Comparison of ENCODE assay signal across 8 cellular contexts in the genomic region with DNA sequence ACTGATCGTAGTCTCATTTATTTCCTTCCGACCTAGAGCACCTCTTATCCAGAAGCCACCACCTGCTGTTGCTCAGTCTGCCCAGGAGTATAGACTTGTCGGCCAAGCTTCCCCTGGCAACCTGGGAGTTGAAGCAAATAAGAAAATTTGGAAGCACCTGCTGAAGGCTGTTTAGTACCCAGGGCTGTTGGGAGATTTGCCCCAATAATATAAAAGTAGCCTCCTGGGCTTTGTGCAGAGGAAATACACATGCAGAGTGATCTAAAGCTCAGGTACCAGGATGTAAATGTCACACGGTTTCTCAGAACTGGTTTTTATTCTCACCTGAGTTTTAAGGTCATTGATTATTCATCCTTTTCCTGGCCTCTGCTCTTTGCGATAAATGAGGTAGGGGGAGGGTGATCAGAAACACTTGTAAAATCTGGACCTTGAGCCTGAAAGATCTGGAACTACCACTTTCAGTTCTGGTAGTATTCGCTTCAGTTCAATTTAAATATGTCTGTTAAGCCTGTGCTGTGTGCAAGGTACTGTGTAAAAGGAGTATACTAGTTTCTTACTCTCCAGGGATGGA. TPM values are rescaled to one million over a fixed set of nuclear protein-coding genes. Genes with fewer than 3 reads are reported as not detected.
A peak's percentile ranks its signal among the peaks of the same experiment; 100 is the strongest.
DNase-seq lines count a peak whose midpoint lies in the region; ATAC-seq and TF ChIP-seq lines count a peak whose summit lies in the region.

No MANE protein-coding gene starts in this region.

- no peaks in the 10 kb centered on the region for H3K9me3 Mint-ChIP-seq in HFFc6

- peak overlapping the region; percentile 99; the same call in 1 of the 2 replicates for H3K27ac Mint-ChIP-seq in HFFc6

- peak overlapping the region; percentile 93 for H3K4me3 Mint-ChIP-seq in HFFc6

- H3K36me3 ChIP-seq in body of pancreas (replicated peaks in 1 of 2; ENCODE audit: insufficient read depth in 1 of 2, low read depth in 2 of 2) (no peaks in the 10 kb centered on the region), mesodermal cell (ENCODE audit: control insufficient read depth, insufficient read depth, low read length) (no peaks in the 10 kb centered on the region)

- H3K4me1 Mint-ChIP-seq in HFFc6 (ENCODE audit: low read depth): peaks cover 39% of the 10 kb centered on the region

- no peaks in the 10 kb centered on the region for H3K27me3 ChIP-seq in body of pancreas

- DNase-seq in HFFc6 (no peak), body of pancreas (no peak), GOT3 (lab: John Stamatoyannopoulos, UW) (no peak), NCI-H345 treated with DMSO at 0.1 percent for 48 hours (lab: John Stamatoyannopoulos, UW; ENCODE audit: unreplicated experiment) (no peak)

- ATAC-seq in body of pancreas (no peak), HG02588 (IDR thresholded peaks at IDR 0.05; ENCODE audit: unreplicated experiment) (no peak), HG03565 (IDR thresholded peaks at IDR 0.05; ENCODE audit: unreplicated experiment) (no peak)

- WGBS in body of pancreas, 2 donors: 7 to 10% methylated on average over 6 of the region's 6 CpGs
- WGBS in mesodermal cell (ENCODE audit: insufficient coverage in 2 of 2), 2 experiments: 0 to 19% methylated on average over 4 to 5 of the region's 6 CpGs

- no peaks in the 10 kb centered on the region for H3K9me3 ChIP-seq in body of pancreas
- H3K9me3 ChIP-seq in mesodermal cell (ENCODE audit: control insufficient read depth, low read length): no peaks in the 10 kb centered on the region

- intact Hi-C loops in body of pancreas (cut with DNase I): no loop called here

- H3K36me3 Mint-ChIP-seq in HFFc6 (ENCODE audit: low read depth): peaks cover 11% of the 10 kb centered on the region; the same call in 1 of the 2 replicates

- peaks cover 14% of the 10 kb centered on the region for H3K27me3 Mint-ChIP-seq in HFFc6 (ENCODE audit: insufficient read depth)

- peaks cover 36% of the 10 kb centered on the region for H3K4me1 ChIP-seq in body of pancreas
- H3K4me1 ChIP-seq in mesodermal cell (ENCODE audit: control insufficient read depth, insufficient read depth, low read length, poor library complexity, severe bottlenecking): no peaks in the 10 kb centered on the region

- peak overlapping the region; percentile 88 for H3K27ac ChIP-seq in 22Rv1
- H3K27ac ChIP-seq in body of pancreas: peak overlapping the region; percentile 90 to 95 (median 95)
- no peak overlapping the region for H3K27ac ChIP-seq in mesodermal cell (ENCODE audit: low read depth, low read length, severe bottlenecking)

- H3K4me3 ChIP-seq in body of pancreas (no peak overlapping the region), mesodermal cell (ENCODE audit: extremely low read depth, insufficient read depth, low read length, poor library complexity, severe bottlenecking) (peak overlapping the region; percentile 22)

- TF ChIP-seq CTCF in 22Rv1 (IDR thresholded peaks at IDR 0.05) (no peak), HFFc6 (IDR thresholded peaks at IDR 0.05) (no peak), body of pancreas (IDR thresholded peaks at IDR 0.05) (no peak)

- TF ChIP-seq POLR2A in body of pancreas (IDR thresholded peaks at IDR 0.05): no peak

RNA-seq across cellular contexts. Expression of gene COX7A2L, which starts 0.8 kb away (rescaled TPM):
- 100 to 1,000 TPM; 118 to 130 (median 125) TPM for total RNA-seq in HFFc6 (2021; fragmentation: NEBNext Ultra II Directional; extraction: Animal tissue kit (Norgen Biotek cat#: 25700))
- total RNA-seq in body of pancreas: 10 to 100 TPM; 41.9 to 58.1 TPM
- polyA plus RNA-seq in mesodermal cell (2013, experiment 1 of 2): 125 TPM
- polyA plus RNA-seq in mesodermal cell (2013, experiment 2 of 2): 113 TPM
